27 cellular contexts compared by ENCODE assay signal in the genomic region with DNA sequence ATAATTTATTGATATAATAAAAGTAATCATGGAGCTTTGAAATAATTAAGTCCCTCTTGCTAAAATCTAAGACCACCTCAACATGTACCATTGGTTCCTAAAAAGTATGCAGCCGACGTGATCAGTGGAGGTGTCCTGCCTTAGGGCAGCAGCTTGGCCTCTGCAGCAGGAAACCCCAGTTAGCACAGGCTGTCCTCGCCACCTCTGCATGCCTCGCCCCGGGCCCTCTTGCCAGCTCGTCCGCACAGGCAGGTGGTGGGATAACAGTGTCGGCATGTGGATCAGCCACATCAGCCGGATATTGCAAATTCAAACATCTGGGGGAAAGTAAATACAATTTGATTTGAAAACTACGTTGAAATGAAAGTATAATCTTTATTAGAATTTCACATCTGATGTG.
"Had no signal": no experiment of that assay in that cellular context is flagged by ENCODE, and none has a peak within 500 bp of the region (broad histone marks: within the 10 kb centered on the region; RNA-seq: fewer than 3 reads in every experiment).

No MANE protein-coding gene starts in this region.

- H3K27ac ChIP-seq: colonic mucosa, gastroesophageal sphincter, neural progenitor cell, psoas muscle, spleen, testis, tibial nerve, upper lobe of right lung had no signal

- H2AFZ ChIP-seq: neural progenitor cell had no signal

- H3K4me3 ChIP-seq: colonic mucosa, gastroesophageal sphincter, lung, neural progenitor cell, psoas muscle, spleen, testis, tibial nerve, upper lobe of right lung had no signal

- H3K27me3 Mint-ChIP-seq: natural killer cell treated with Interleukin-12 subunit alpha and Interleukin-12 subunit beta and Interleukin-15 and Interleukin-18, amount 100 ng/mL, for 72 hours; stimulated activated naive B cell treated with anti-CD40 and anti-IgM and Interleukin-4, amounts not matched to agents 10 μg/mL and 1 μg/mL and 100 μg/mL, for 72 hours; stimulated activated naive CD8-positive, alpha-beta T cell treated with anti-CD3 and anti-CD28 coated beads, Interleukin-15, amount 100 ng/mL, for 72 hours had no signal

- H3K27me3 ChIP-seq: colonic mucosa, gastroesophageal sphincter, neural progenitor cell, spleen, testis, tibial nerve, upper lobe of right lung had no signal

- H3K4me3 Mint-ChIP-seq: endodermal cell; natural killer cell treated with Interleukin-12 subunit alpha and Interleukin-12 subunit beta and Interleukin-15 and Interleukin-18, amount 100 ng/mL, for 72 hours; neural progenitor cell; stimulated activated naive B cell treated with anti-CD40 and anti-IgM and Interleukin-4, amounts not matched to agents 10 μg/mL and 1 μg/mL and 100 μg/mL, for 72 hours; stimulated activated naive CD8-positive, alpha-beta T cell treated with anti-CD3 and anti-CD28 coated beads, Interleukin-15, amount 100 ng/mL, for 72 hours had no signal

- H3K9me3 Mint-ChIP-seq: endodermal cell; natural killer cell treated with Interleukin-12 subunit alpha and Interleukin-12 subunit beta and Interleukin-15 and Interleukin-18, amount 100 ng/mL, for 72 hours; neural progenitor cell; stimulated activated naive B cell treated with anti-CD40 and anti-IgM and Interleukin-4, amounts not matched to agents 10 μg/mL and 1 μg/mL and 100 μg/mL, for 72 hours; stimulated activated naive CD8-positive, alpha-beta T cell treated with anti-CD3 and anti-CD28 coated beads, Interleukin-15, amount 100 ng/mL, for 72 hours had no signal

- H3K9me3 ChIP-seq: colonic mucosa, gastroesophageal sphincter, psoas muscle, spleen, testis, tibial nerve, upper lobe of right lung had no signal

- H3K27ac Mint-ChIP-seq: endodermal cell; natural killer cell treated with Interleukin-12 subunit alpha and Interleukin-12 subunit beta and Interleukin-15 and Interleukin-18, amount 100 ng/mL, for 72 hours; neural progenitor cell; stimulated activated naive B cell treated with anti-CD40 and anti-IgM and Interleukin-4, amounts not matched to agents 10 μg/mL and 1 μg/mL and 100 μg/mL, for 72 hours; stimulated activated naive CD8-positive, alpha-beta T cell treated with anti-CD3 and anti-CD28 coated beads, Interleukin-15, amount 100 ng/mL, for 72 hours had no signal

- ATAC-seq: gastroesophageal sphincter; left colon; left ventricle myocardium superior; natural killer cell treated with Interleukin-12 subunit alpha and Interleukin-12 subunit beta and Interleukin-15 and Interleukin-18, amount 100 ng/mL, for 72 hours; psoas muscle; sciatic nerve; stimulated activated naive B cell treated with anti-CD40 and anti-IgM and Interleukin-4, amounts not matched to agents 10 μg/mL and 1 μg/mL and 100 μg/mL, for 72 hours; stimulated activated naive CD8-positive, alpha-beta T cell treated with anti-CD3 and anti-CD28 coated beads, Interleukin-15, amount 100 ng/mL, for 72 hours; upper lobe of right lung had no signal

- H3K4me1 Mint-ChIP-seq: neural progenitor cell had no signal

- DNase-seq: cerebellar nuclear complex; colonic mucosa; effector CD4-positive, alpha-beta T cell; endodermal cell; glutamatergic neuron; kidney; left colon; left ventricle myocardium superior; mesenchymal stem cell; midbrain; occipital lobe; psoas muscle; retina; spleen; stimulated activated CD4-positive, alpha-beta T cell treated with anti-CD3 and anti-CD28 coated beads, Interleukin-15, amount 100 ng/mL, for 24 hours; stimulated activated CD4-positive, alpha-beta T cell treated with anti-CD3 and anti-CD28 coated beads, Interleukin-1b, Interleukin-23, amount 100 ng/mL, for 48 hours; stimulated activated CD4-positive, alpha-beta T cell treated with anti-CD3 and anti-CD28 coated beads, Interleukin-4, amount 100 ng/mL, for 24 hours; stimulated activated naive B cell treated with anti-CD40 and anti-IgM and Interleukin-4, amounts not matched to agents 10 μg/mL and 1 μg/mL and 100 μg/mL, for 72 hours; stimulated activated naive CD8-positive, alpha-beta T cell treated with anti-CD3 and anti-CD28 coated beads, Interleukin-15, amount 100 ng/mL, for 72 hours; testis; upper lobe of right lung had no signal

- H3K4me2 ChIP-seq: neural progenitor cell had no signal

- H3K36me3 ChIP-seq: colonic mucosa, neural progenitor cell had no signal

- H3K4me1 ChIP-seq: colonic mucosa, neural progenitor cell, psoas muscle, testis, tibial nerve, upper lobe of right lung had no signal
